ENCODE assay signal across 29 cellular contexts in the genomic region with DNA sequence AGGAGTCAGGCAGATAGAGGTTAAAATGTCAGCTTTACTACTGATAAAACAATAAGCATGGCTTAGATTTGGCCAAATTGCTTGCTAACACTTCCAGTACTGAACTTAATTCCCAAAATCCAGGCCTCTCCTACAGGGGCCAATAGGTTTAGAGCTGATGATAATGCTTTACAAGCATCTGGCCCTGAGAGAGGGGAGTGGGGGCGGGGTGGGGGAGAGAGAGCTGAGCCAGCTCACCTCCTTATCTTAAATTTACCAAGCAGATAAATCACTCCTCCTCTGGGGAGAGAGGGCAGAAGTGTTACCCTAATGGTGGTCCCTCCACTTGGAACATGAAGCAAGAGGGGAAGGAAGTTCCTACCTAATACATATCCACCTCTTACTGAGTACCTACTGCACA.
"Had no signal": no experiment of that assay in that cellular context is flagged by ENCODE, and none has a peak within 500 bp of the region (broad histone marks: within the 10 kb centered on the region; RNA-seq: fewer than 3 reads in every experiment).

No MANE protein-coding gene starts in this region.

- H3K27me3 Mint-ChIP-seq: activated naive CD4-positive, alpha-beta T cell treated with anti-CD3 and anti-CD28 coated beads, Interleukin-2, amount 50 U/mL, for 24 hours; activated naive CD8-positive, alpha-beta T cell treated with anti-CD3 and anti-CD28 coated beads for 36 hours had no signal

- H3K27me3 ChIP-seq: adrenal gland, body of pancreas had no signal

- H3K27ac Mint-ChIP-seq: activated CD4-positive, alpha-beta memory T cell treated with anti-CD3 and anti-CD28 coated beads for 36 hours; activated CD4-positive, alpha-beta T cell treated with anti-CD3 and anti-CD28 coated beads for 36 hours; activated CD4-positive, alpha-beta T cell treated with anti-CD3 and anti-CD28 coated beads, Interleukin-2, amount 10 ng/mL, durations not matched to agents 24 days and 14 days; activated CD8-positive, alpha-beta memory T cell treated with anti-CD3 and anti-CD28 coated beads, Interleukin-2, amount 10 ng/mL, durations not matched to agents 7 days and 5 days; activated CD8-positive, alpha-beta T cell treated with anti-CD3 and anti-CD28 coated beads, Interleukin-2, amount 10 ng/mL, durations not matched to agents 7 days and 5 days; activated naive CD4-positive, alpha-beta T cell treated with anti-CD3 and anti-CD28 coated beads for 36 hours; activated naive CD4-positive, alpha-beta T cell treated with anti-CD3 and anti-CD28 coated beads, Interleukin-2, amount 50 U/mL, for 24 hours; activated naive CD8-positive, alpha-beta T cell treated with anti-CD3 and anti-CD28 coated beads for 36 hours; activated naive CD8-positive, alpha-beta T cell treated with anti-CD3 and anti-CD28 coated beads, Interleukin-2, amount 50 U/mL, for 24 hours; activated T-helper 1 cell treated with anti-CD3 and anti-CD28 coated beads, Interleukin-12 subunit alpha, Interleukin-12 subunit beta, Interleukin-2, Interleukin-4 antibody, amounts not matched to agents 30 ng/mL and 10 ng/mL and 1 ng/mL, durations not matched to agents 14 hours and 24 hours and 36 hours; activated T-helper 2 cell treated with anti-CD3 and anti-CD28 coated beads, Interferon-gamma antibody, Interleukin-2, Interleukin-4, amounts not matched to agents 10 μg/mL and 5 μg/mL and 100 μg/mL, durations not matched to agents 14 hours and 24 hours and 36 hours; effector memory CD8-positive, alpha-beta T cell had no signal

- H3K9me3 ChIP-seq: adrenal gland, body of pancreas had no signal

- H3K36me3 ChIP-seq: adrenal gland had no signal

- H3K36me3 Mint-ChIP-seq: activated CD4-positive, alpha-beta memory T cell treated with anti-CD3 and anti-CD28 coated beads for 36 hours; activated CD8-positive, alpha-beta memory T cell treated with anti-CD3 and anti-CD28 coated beads, Interleukin-2, amount 10 ng/mL, durations not matched to agents 7 days and 5 days; activated naive CD4-positive, alpha-beta T cell treated with anti-CD3 and anti-CD28 coated beads, Interleukin-2, amount 50 U/mL, for 24 hours had no signal

- DNase-seq: activated CD4-positive, alpha-beta memory T cell treated with anti-CD3 and anti-CD28 coated beads for 36 hours; activated CD4-positive, alpha-beta T cell treated with anti-CD3 and anti-CD28 coated beads for 36 hours; activated CD4-positive, alpha-beta T cell treated with anti-CD3 and anti-CD28 coated beads, Interleukin-2, amount 10 ng/mL, durations not matched to agents 24 days and 14 days; activated CD4-positive, CD25-positive, alpha-beta regulatory T cell; activated CD4-positive, CD25-positive, alpha-beta regulatory T cell treated with anti-CD3 and anti-CD28 coated beads, Interleukin-2, amount 50 U/mL, for 72 hours; activated CD8-positive, alpha-beta memory T cell treated with anti-CD3 and anti-CD28 coated beads, Interleukin-2, amount 10 ng/mL, durations not matched to agents 7 days and 5 days; activated CD8-positive, alpha-beta memory T cell treated with anti-CD3 and anti-CD28 coated beads, Interleukin-2, amount 50 U/mL, for 4 hours; activated CD8-positive, alpha-beta T cell treated with anti-CD3 and anti-CD28 coated beads, Interleukin-2, amount 10 ng/mL, durations not matched to agents 7 days and 5 days; activated effector memory CD4-positive, alpha-beta T cell treated with anti-CD3 and anti-CD28 coated beads, Interleukin-2, amount 50 U/mL, for 16 hours; activated naive CD4-positive, alpha-beta T cell treated with anti-CD3 and anti-CD28 coated beads for 36 hours; activated naive CD8-positive, alpha-beta T cell treated with anti-CD3 and anti-CD28 coated beads for 36 hours; activated naive CD8-positive, alpha-beta T cell treated with anti-CD3 and anti-CD28 coated beads, Interleukin-2, amount 50 U/mL, for 24 hours; activated T-cell treated with anti-CD3 and anti-CD28 coated beads, Interleukin-2, amount 50 U/mL, for 1 hour; activated T-cell treated with anti-CD3 and anti-CD28 coated beads, Interleukin-2, amount 50 U/mL, for 48 hours; adrenal gland; amygdala; aorta; body of pancreas; cortex of kidney; dermis blood vessel endothelial cell; effector CD4-positive, alpha-beta T cell; effector memory CD8-positive, alpha-beta T cell; foreskin fibroblast; head of caudate nucleus; T-helper 2 cell had no signal

- H3K27ac ChIP-seq: adrenal gland, body of pancreas, epithelial cell of prostate had no signal

- H3K4me3 Mint-ChIP-seq: activated CD4-positive, alpha-beta memory T cell treated with anti-CD3 and anti-CD28 coated beads for 36 hours; activated CD4-positive, alpha-beta T cell treated with anti-CD3 and anti-CD28 coated beads for 36 hours; activated CD4-positive, alpha-beta T cell treated with anti-CD3 and anti-CD28 coated beads, Interleukin-2, amount 10 ng/mL, durations not matched to agents 24 days and 14 days; activated CD8-positive, alpha-beta memory T cell treated with anti-CD3 and anti-CD28 coated beads, Interleukin-2, amount 10 ng/mL, durations not matched to agents 7 days and 5 days; activated CD8-positive, alpha-beta T cell treated with anti-CD3 and anti-CD28 coated beads, Interleukin-2, amount 10 ng/mL, durations not matched to agents 7 days and 5 days; activated naive CD4-positive, alpha-beta T cell treated with anti-CD3 and anti-CD28 coated beads for 36 hours; activated naive CD4-positive, alpha-beta T cell treated with anti-CD3 and anti-CD28 coated beads, Interleukin-2, amount 50 U/mL, for 24 hours; activated naive CD8-positive, alpha-beta T cell treated with anti-CD3 and anti-CD28 coated beads for 36 hours; activated naive CD8-positive, alpha-beta T cell treated with anti-CD3 and anti-CD28 coated beads, Interleukin-2, amount 50 U/mL, for 24 hours; activated T-helper 1 cell treated with anti-CD3 and anti-CD28 coated beads, Interleukin-12 subunit alpha, Interleukin-12 subunit beta, Interleukin-2, Interleukin-4 antibody, amounts not matched to agents 30 ng/mL and 10 ng/mL and 1 ng/mL, durations not matched to agents 14 hours and 24 hours and 36 hours; effector memory CD8-positive, alpha-beta T cell had no signal

- H3K4me3 ChIP-seq: adrenal gland, body of pancreas had no signal

- H3K4me1 ChIP-seq: adrenal gland, body of pancreas had no signal

- H3K4me1 Mint-ChIP-seq: activated CD8-positive, alpha-beta memory T cell treated with anti-CD3 and anti-CD28 coated beads, Interleukin-2, amount 10 ng/mL, durations not matched to agents 7 days and 5 days; activated naive CD4-positive, alpha-beta T cell treated with anti-CD3 and anti-CD28 coated beads, Interleukin-2, amount 50 U/mL, for 24 hours; activated naive CD8-positive, alpha-beta T cell treated with anti-CD3 and anti-CD28 coated beads for 36 hours; activated naive CD8-positive, alpha-beta T cell treated with anti-CD3 and anti-CD28 coated beads, Interleukin-2, amount 50 U/mL, for 24 hours had no signal

- H3K9me3 Mint-ChIP-seq: activated CD4-positive, alpha-beta memory T cell treated with anti-CD3 and anti-CD28 coated beads for 36 hours; activated naive CD4-positive, alpha-beta T cell treated with anti-CD3 and anti-CD28 coated beads for 36 hours; activated naive CD4-positive, alpha-beta T cell treated with anti-CD3 and anti-CD28 coated beads, Interleukin-2, amount 50 U/mL, for 24 hours; activated naive CD8-positive, alpha-beta T cell treated with anti-CD3 and anti-CD28 coated beads for 36 hours; activated T-helper 1 cell treated with anti-CD3 and anti-CD28 coated beads, Interleukin-12 subunit alpha, Interleukin-12 subunit beta, Interleukin-2, Interleukin-4 antibody, amounts not matched to agents 30 ng/mL and 10 ng/mL and 1 ng/mL, durations not matched to agents 14 hours and 24 hours and 36 hours; activated T-helper 2 cell treated with anti-CD3 and anti-CD28 coated beads, Interferon-gamma antibody, Interleukin-2, Interleukin-4, amounts not matched to agents 10 μg/mL and 5 μg/mL and 100 μg/mL, durations not matched to agents 14 hours and 24 hours and 36 hours; effector memory CD8-positive, alpha-beta T cell had no signal
